Comparison of ENCODE assay signal across 8 cellular contexts in the genomic region with DNA sequence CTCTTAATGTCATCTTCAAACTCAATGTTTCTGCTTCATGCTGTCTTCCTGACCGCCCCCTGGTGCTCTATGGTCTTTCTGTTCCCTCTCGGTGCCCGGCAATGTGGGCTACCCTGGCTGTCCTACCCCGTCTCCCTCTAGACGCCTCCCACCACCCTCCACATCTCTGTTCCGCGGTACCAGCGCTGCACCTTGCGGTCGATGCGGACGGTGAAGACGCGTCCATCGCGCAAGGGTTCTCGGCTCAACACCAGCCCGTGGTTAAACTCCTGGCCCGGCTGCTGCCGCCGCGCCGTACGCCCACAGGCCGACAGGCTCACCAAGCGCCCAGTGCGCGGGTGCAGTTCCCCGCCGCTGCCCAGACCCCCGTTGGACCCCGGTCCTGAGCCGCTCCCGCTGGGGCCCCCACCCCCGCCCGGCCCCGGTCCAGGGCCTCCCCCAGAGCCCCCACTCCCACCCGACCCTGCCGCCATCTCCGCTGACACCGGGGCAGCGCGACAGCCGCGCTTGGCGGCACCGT. TPM values are rescaled to one million over a fixed set of nuclear protein-coding genes. Genes with fewer than 3 reads are reported as not detected.
DNase-seq lines count a peak whose midpoint lies in the region; ATAC-seq and TF ChIP-seq lines count a peak whose summit lies in the region.

A gene (minus strand): TSS at position 496 of the 520 bp plus-strand sequence. CDS start 23 bp downstream, at position 473.

- H3K9me3 Mint-ChIP-seq in osteocyte (ENCODE audit: unreplicated experiment): no peaks in the 10 kb centered on the region

- H3K27ac Mint-ChIP-seq in osteocyte (ENCODE audit: unreplicated experiment): peak within 1 kb of the TSS; percentile 91

- peak within 1 kb of the TSS; percentile 63 for H3K27ac ChIP-seq in foreskin keratinocyte

- H3K27me3 Mint-ChIP-seq in osteocyte (ENCODE audit: unreplicated experiment): no peaks in the 10 kb centered on the region

- peaks cover 15% of the 10 kb centered on the region for H3K4me1 Mint-ChIP-seq in osteocyte (ENCODE audit: unreplicated experiment)

- peaks cover 1% of the 10 kb centered on the region for H3K36me3 Mint-ChIP-seq in osteocyte (ENCODE audit: unreplicated experiment)

- TF ChIP-seq CTCF in foreskin keratinocyte (conservative IDR thresholded peaks at IDR 0.05) (peak; percentile 20), osteocyte (IDR thresholded peaks at IDR 0.05) (no peak)

- intact Hi-C loops in T-helper 2 cell treated with Interferon-gamma antibody and Interleukin-4, amounts not matched to agents 100 ng/mL and 5 ng/mL, for 36 hours (cut with micrococcal nuclease): loop anchor here (1.0 to 5.0 kb wide), 4 partner anchors 14 to 108 kb away; a partner anchor contains a TSS

- DNase-seq in NCI-H146 (lab: John Stamatoyannopoulos, UW): peak; percentile 62
- DNase-seq in NCI-H146 treated with DMSO at 0.1 percent for 48 hours (lab: John Stamatoyannopoulos, UW; ENCODE audit: unreplicated experiment): no peak
- DNase-seq in foreskin keratinocyte: peak in 1 of 2 donors; percentile 11
- no peak for DNase-seq in osteocyte (ENCODE audit: extremely low spot score, unreplicated experiment)
- DNase-seq in NCI-H1436 (lab: John Stamatoyannopoulos, UW): no peak
- no peak for DNase-seq in NCI-H524 (lab: John Stamatoyannopoulos, UW)

- no peaks in the 10 kb centered on the region for H3K27me3 ChIP-seq in foreskin keratinocyte

- ATAC-seq in HG02981 (IDR thresholded peaks at IDR 0.05; ENCODE audit: unreplicated experiment): peak; percentile 17
- peak; percentile 33 for ATAC-seq in foreskin keratinocyte

- H3K4me1 ChIP-seq in foreskin keratinocyte: peaks cover 8% of the 10 kb centered on the region

- H3K4me3 Mint-ChIP-seq in osteocyte (ENCODE audit: unreplicated experiment): peak within 1 kb of the TSS; percentile 92

RNA-seq across cellular contexts. Expression of the gene that starts here (rescaled TPM):
- total RNA-seq in T-helper 2 cell treated with Interferon-gamma antibody and Interleukin-4, amounts not matched to agents 100 ng/mL and 5 ng/mL, for 36 hours: 38.5 and 44.1 TPM in 2 replicates
- 20.0 and 22.7 TPM in 2 replicates for total RNA-seq in foreskin keratinocyte
- polyA plus RNA-seq in foreskin keratinocyte: 11.4 and 14.1 TPM in 2 replicates
- 38.0 and 45.1 TPM in 2 replicates for total RNA-seq in osteocyte
